ENCODE assay signal across 14 cellular contexts in genomic region chrY:15259286-15259685, GRCh38.
DNase-seq lines count a peak whose midpoint lies in the region; ATAC-seq and TF ChIP-seq lines count a peak whose summit lies in the region.
"Had no signal": no experiment of that assay in that cellular context is flagged by ENCODE, and none has a peak within 500 bp of the region (broad histone marks: within the 10 kb centered on the region; RNA-seq: fewer than 3 reads in every experiment).

No MANE protein-coding gene starts in this region.

- no peak for TF ChIP-seq POLR2A in prostate gland (IDR thresholded peaks at IDR 0.05)

- H3K36me3 Mint-ChIP-seq in natural killer cell: no peaks in the 10 kb centered on the region

- H3K9me3 ChIP-seq in prostate gland (no peaks in the 10 kb centered on the region), aorta (ENCODE audit: control insufficient read depth, low read length) (no peaks in the 10 kb centered on the region)
- H3K9me3 ChIP-seq: BE2C, Caco-2 had no signal

- TF ChIP-seq CTCF in LNCaP clone FGC (IDR thresholded peaks at IDR 0.05; ENCODE audit: control insufficient read depth, extremely low read depth, insufficient read depth) (no peak), epithelial cell of esophagus (IDR thresholded peaks at IDR 0.05; ENCODE audit: insufficient read depth, low read depth, low read length, missing control alignments) (no peak), prostate gland (IDR thresholded peaks at IDR 0.05) (no peak), natural killer cell (IDR thresholded peaks at IDR 0.05) (no peak)

- no peaks in the 10 kb centered on the region for H3K27me3 ChIP-seq in prostate gland (replicated peaks; ENCODE audit: insufficient read depth)
- H3K27me3 ChIP-seq in aorta (ENCODE audit: control insufficient read depth in 1 of 2, insufficient read depth in 2 of 2, low read length in 1 of 2): no peaks in the 10 kb centered on the region
- H3K27me3 ChIP-seq: BE2C had no signal

- intact Hi-C loops in prostate gland (cut with DNase I): no loop called here
- intact Hi-C loops in natural killer cell (cut with micrococcal nuclease): no loop called here
- intact Hi-C loops in aorta (cut with DNase I): no loop called here

- H3K4me3 ChIP-seq in LNCaP clone FGC (ENCODE audit: low read depth, low read length) (no peak overlapping the region), epithelial cell of esophagus (ENCODE audit: low read length) (no peak overlapping the region), prostate gland (no peak overlapping the region), aorta (ENCODE audit: low read length in 2 of 2) (no peak overlapping the region)

- ATAC-seq in natural killer cell (no peak), aorta (ENCODE audit: low FRiP score) (no peak)

- H3K4me1 Mint-ChIP-seq in natural killer cell: no peaks in the 10 kb centered on the region
- H3K4me1 Mint-ChIP-seq: H9 had no signal

- WGBS in prostate gland: 56% methylated on average over 3 of the region's 3 CpGs
- 65% methylated on average over 3 of the region's 3 CpGs; no CpG with 5 or more reads in 1 of the 2 donors for WGBS in aorta, 2 donors

- no peaks in the 10 kb centered on the region for H3K27me3 Mint-ChIP-seq in natural killer cell (ENCODE audit: low read depth in 2 of 2)
- H3K27me3 Mint-ChIP-seq: CD4-positive, alpha-beta T cell had no signal

- H3K9me3 Mint-ChIP-seq in natural killer cell: no peaks in the 10 kb centered on the region
- H3K9me3 Mint-ChIP-seq: CD4-positive, alpha-beta T cell; H9 had no signal

- no peak overlapping the region for H3K27ac Mint-ChIP-seq in natural killer cell
- H3K27ac Mint-ChIP-seq: CD4-positive, alpha-beta T cell; H9 had no signal

- H3K27ac ChIP-seq in prostate gland: no peak overlapping the region
- no peak overlapping the region for H3K27ac ChIP-seq in aorta (ENCODE audit: low read depth in 1 of 2, low read length in 2 of 2)

- H3K4me1 ChIP-seq in prostate gland (replicated peaks): no peaks in the 10 kb centered on the region
- no peaks in the 10 kb centered on the region for H3K4me1 ChIP-seq in aorta (ENCODE audit: control insufficient read depth in 1 of 2, insufficient read depth in 2 of 2, low read length in 2 of 2)
- H3K4me1 ChIP-seq: BE2C, Caco-2 had no signal

- H3K36me3 ChIP-seq in prostate gland: no peaks in the 10 kb centered on the region
- H3K36me3 ChIP-seq in aorta (ENCODE audit: control insufficient read depth in 1 of 2, insufficient read depth in 2 of 2, low read length in 1 of 2): no peaks in the 10 kb centered on the region
- H3K36me3 ChIP-seq: BE2C had no signal

- DNase-seq in LNCaP clone FGC (ENCODE audit: low read depth): peak; percentile 59
- DNase-seq in epithelial cell of esophagus (ENCODE audit: low read depth): peak; percentile 51
- DNase-seq in prostate gland (ENCODE audit: low spot score): peak; percentile 8
- no peak for DNase-seq in SHP77 (lab: John Stamatoyannopoulos, UW)
- no peak for DNase-seq in natural killer cell
- no peak for DNase-seq in aorta
- DNase-seq: ACHN; BE2C; C1 segment of cervical spinal cord; Caco-2; CD4-positive, alpha-beta T cell; GF-D8; H9; IMR-90 had no signal

- H3K4me3 Mint-ChIP-seq in natural killer cell: no peak overlapping the region
- H3K4me3 Mint-ChIP-seq: CD4-positive, alpha-beta T cell; H9 had no signal

Comparison
In these comparisons a context has a peak if more than half of its experiments do, and no peak if none do; other contexts are left out.
1. DNase-seq: peak in LNCaP clone FGC (single experiment), epithelial cell of esophagus (single experiment) and prostate gland (single experiment); none in SHP77 (0 of 2), natural killer cell (single experiment) and aorta (0 of 2).